In genomic region chr12:94222351-94222750, GRCh38 we compare ENCODE assay signal across 18 cellular contexts.
A peak's percentile ranks its signal among the peaks of the same experiment; 100 is the strongest.
DNase-seq lines count a peak whose midpoint lies in the region; ATAC-seq and TF ChIP-seq lines count a peak whose summit lies in the region.
"Had no signal": no experiment of that assay in that cellular context is flagged by ENCODE, and none has a peak within 500 bp of the region (broad histone marks: within the 10 kb centered on the region; RNA-seq: fewer than 3 reads in every experiment).

No MANE protein-coding gene starts in this region.

- no peak for TF ChIP-seq CTCF in nephron progenitor cell (IDR thresholded peaks at IDR 0.05)

- ATAC-seq in GM18511 (IDR thresholded peaks at IDR 0.05; ENCODE audit: unreplicated experiment) (peak; percentile 74), GM21367 (IDR thresholded peaks at IDR 0.05; ENCODE audit: unreplicated experiment) (peak; percentile 67), HG03159 (IDR thresholded peaks at IDR 0.05; ENCODE audit: unreplicated experiment) (peak; percentile 63), GM21528 (IDR thresholded peaks at IDR 0.05; ENCODE audit: low FRiP score, unreplicated experiment) (no peak)

- H3K4me3 Mint-ChIP-seq in nephron progenitor cell = no peak overlapping the region
- H3K4me3 Mint-ChIP-seq: CD8-positive, alpha-beta memory T cell had no signal

- H3K27me3 Mint-ChIP-seq in nephron progenitor cell (ENCODE audit: low read depth, poor library complexity) = peaks cover 18% of the 10 kb centered on the region
- H3K27me3 Mint-ChIP-seq: CD8-positive, alpha-beta memory T cell had no signal

- no peak for DNase-seq in nephron progenitor cell
- no peak for DNase-seq in putamen (ENCODE audit: low spot score)
- no peak for DNase-seq in retina
- DNase-seq: activated CD4-positive, alpha-beta T cell treated with anti-CD3 and anti-CD28 coated beads for 1 hour; CD8-positive, alpha-beta memory T cell; DMS79; MG63; NCI-H187; NCI-H446; nucleus accumbens; Peyer's patch; spleen; stimulated activated CD4-positive, alpha-beta T cell treated with anti-CD3 and anti-CD28 coated beads, Interleukin-4, amount 100 ng/mL, for 4 hours; testis had no signal

- H3K4me1 Mint-ChIP-seq in nephron progenitor cell = no peaks in the 10 kb centered on the region
- H3K4me1 Mint-ChIP-seq: CD8-positive, alpha-beta memory T cell had no signal

- H3K36me3 Mint-ChIP-seq in nephron progenitor cell (ENCODE audit: low read depth) = no peaks in the 10 kb centered on the region

- no peaks in the 10 kb centered on the region for H3K9me3 Mint-ChIP-seq in nephron progenitor cell
- H3K9me3 Mint-ChIP-seq: CD8-positive, alpha-beta memory T cell had no signal

- peak overlapping the region; percentile 10 for H3K27ac Mint-ChIP-seq in nephron progenitor cell
